ENCODE assay signal across 24 cellular contexts in genomic region chr1:217189362-217189761, GRCh38.
"Had no signal": no experiment of that assay in that cellular context is flagged by ENCODE, and none has a peak within 500 bp of the region (broad histone marks: within the 10 kb centered on the region; RNA-seq: fewer than 3 reads in every experiment).

No MANE protein-coding gene starts in this region.

- H3K4me2 ChIP-seq: hepatocyte had no signal

- H3K79me2 ChIP-seq: hepatocyte had no signal

- H3K27ac ChIP-seq: colonic mucosa, coronary artery, dorsolateral prefrontal cortex, epithelial cell of prostate, esophagus squamous epithelium, foreskin keratinocyte, gastrocnemius medialis had no signal

- H3K4me1 ChIP-seq: colonic mucosa, esophagus squamous epithelium, foreskin keratinocyte, gastrocnemius medialis had no signal

- H3K36me3 ChIP-seq: colonic mucosa, esophagus muscularis mucosa, esophagus squamous epithelium, gastrocnemius medialis, gastroesophageal sphincter, heart left ventricle, heart right ventricle had no signal

- H3K27me3 ChIP-seq: colonic mucosa, esophagus muscularis mucosa, esophagus squamous epithelium, foreskin keratinocyte, gastrocnemius medialis, gastroesophageal sphincter, heart left ventricle, heart right ventricle, hepatocyte had no signal

- H3K4me3 ChIP-seq: colonic mucosa, coronary artery, dorsolateral prefrontal cortex, esophagus muscularis mucosa, esophagus squamous epithelium, gastrocnemius medialis, gastroesophageal sphincter, heart left ventricle, heart right ventricle, hepatocyte had no signal

- DNase-seq: colonic mucosa; cortex of kidney; dermis blood vessel endothelial cell; dorsolateral prefrontal cortex; effector CD4-positive, alpha-beta T cell; effector CD8-positive, alpha-beta T cell; effector memory CD4-positive, alpha-beta T cell; effector memory CD8-positive, alpha-beta T cell; endodermal cell; erythroblast; esophagus squamous epithelium; foreskin keratinocyte; foreskin melanocyte; gastrocnemius medialis; glutamatergic neuron; head of caudate nucleus; heart left ventricle; heart right ventricle had no signal

- H3K9me3 ChIP-seq: colonic mucosa, gastrocnemius medialis had no signal

- H2AFZ ChIP-seq: hepatocyte had no signal

- ATAC-seq: effector memory CD8-positive, alpha-beta T cell; esophagus mucosa; foreskin keratinocyte; gastrocnemius medialis; gastroesophageal sphincter; heart right ventricle had no signal
